ENCODE assay signal across 1 cellular context in genomic region chr4:123444298-123444731, GRCh38.
TF ChIP-seq lines count a peak whose summit lies in the region.

No MANE protein-coding gene starts in this region.

TF ChIP-seq in HepG2, 621 proteins besides CTCF, POLR2A, EP300 and RAD21 (continued from another document and continues in another):
- TF ChIP-seq GMEB2 (CRISPR knock-in tag; IDR thresholded peaks at IDR 0.05; ENCODE audit: low read depth) (no peak), TOPORS (CRISPR knock-in tag; IDR thresholded peaks at IDR 0.05) (no peak), FUBP1 (CRISPR knock-in tag; IDR thresholded peaks at IDR 0.05; ENCODE audit: borderline replicate concordance) (no peak), ERF (CRISPR knock-in tag; IDR thresholded peaks at IDR 0.05) (peak; percentile 49), ZNF431 (CRISPR knock-in tag; IDR thresholded peaks at IDR 0.05; ENCODE audit: borderline replicate concordance, low read depth) (no peak), RORA (CRISPR knock-in tag; IDR thresholded peaks at IDR 0.05) (no peak), ZNF737 (CRISPR knock-in tag; IDR thresholded peaks at IDR 0.05; ENCODE audit: borderline replicate concordance) (no peak), FOXK1 (CRISPR knock-in tag; IDR thresholded peaks at IDR 0.05; ENCODE audit: borderline replicate concordance, low read depth) (no peak), ZKSCAN5 (CRISPR knock-in tag; IDR thresholded peaks at IDR 0.05) (no peak), ZNF652 (CRISPR knock-in tag; IDR thresholded peaks at IDR 0.05; ENCODE audit: borderline replicate concordance, low read depth) (no peak), MXD4 (CRISPR knock-in tag; IDR thresholded peaks at IDR 0.05) (no peak), PATZ1 (CRISPR knock-in tag; IDR thresholded peaks at IDR 0.05) (peak; percentile 81), GRHL1 (CRISPR knock-in tag; conservative IDR thresholded peaks at IDR 0.05) (no peak), ZNF619 (CRISPR knock-in tag; IDR thresholded peaks at IDR 0.05) (no peak), PLSCR1 (CRISPR knock-in tag; IDR thresholded peaks at IDR 0.05; ENCODE audit: borderline replicate concordance) (no peak), ZIK1 (CRISPR knock-in tag; IDR thresholded peaks at IDR 0.05; ENCODE audit: borderline replicate concordance, low read depth) (no peak), ZNF263 (CRISPR knock-in tag; IDR thresholded peaks at IDR 0.05) (peak; percentile 93), SPEN (CRISPR knock-in tag; IDR thresholded peaks at IDR 0.05; ENCODE audit: low read depth) (no peak), HINFP (CRISPR knock-in tag; IDR thresholded peaks at IDR 0.05; ENCODE audit: low read depth) (no peak), SMYD3 (CRISPR knock-in tag; IDR thresholded peaks at IDR 0.05) (no peak), PAF1 (CRISPR knock-in tag; IDR thresholded peaks at IDR 0.05) (no peak), DMAP1 (CRISPR knock-in tag; IDR thresholded peaks at IDR 0.05) (no peak), NPAS2 (CRISPR knock-in tag; IDR thresholded peaks at IDR 0.05; ENCODE audit: borderline replicate concordance) (no peak), ZNF280D (CRISPR knock-in tag; IDR thresholded peaks at IDR 0.05) (no peak), NCOR1 (IDR thresholded peaks at IDR 0.05; ENCODE audit: borderline replicate concordance, low read length) (peak; percentile 59; the same call in 1 of the 2 replicates), ZNF362 (CRISPR knock-in tag; IDR thresholded peaks at IDR 0.05; ENCODE audit: borderline replicate concordance) (peak; percentile 55; the same call in 1 of the 2 replicates), CENPX (CRISPR knock-in tag; IDR thresholded peaks at IDR 0.05) (no peak), SAFB2 (CRISPR knock-in tag; IDR thresholded peaks at IDR 0.05; ENCODE audit: borderline replicate concordance, low read depth) (no peak), ZNF782 (CRISPR knock-in tag; IDR thresholded peaks at IDR 0.05; ENCODE audit: borderline replicate concordance) (no peak), ZNF333 (CRISPR knock-in tag; IDR thresholded peaks at IDR 0.05; ENCODE audit: borderline replicate concordance) (no peak), RFXANK (CRISPR knock-in tag; IDR thresholded peaks at IDR 0.05) (no peak), ZNF609 (CRISPR knock-in tag; IDR thresholded peaks at IDR 0.05; ENCODE audit: borderline replicate concordance) (peak; percentile 91), ZNF510 (CRISPR knock-in tag; IDR thresholded peaks at IDR 0.05; ENCODE audit: low read depth) (no peak), SRSF4 (IDR thresholded peaks at IDR 0.05; ENCODE audit: low read depth, low read length, poor library complexity, severe bottlenecking) (no peak), POLR2G (IDR thresholded peaks at IDR 0.05; ENCODE audit: low read depth, low read length) (peak; percentile 73), ZNF501 (CRISPR knock-in tag; IDR thresholded peaks at IDR 0.05) (no peak), ZBTB49 (CRISPR knock-in tag; IDR thresholded peaks at IDR 0.05; ENCODE audit: borderline replicate concordance) (no peak)
